8 cellular contexts compared by ENCODE assay signal in the genomic region with DNA sequence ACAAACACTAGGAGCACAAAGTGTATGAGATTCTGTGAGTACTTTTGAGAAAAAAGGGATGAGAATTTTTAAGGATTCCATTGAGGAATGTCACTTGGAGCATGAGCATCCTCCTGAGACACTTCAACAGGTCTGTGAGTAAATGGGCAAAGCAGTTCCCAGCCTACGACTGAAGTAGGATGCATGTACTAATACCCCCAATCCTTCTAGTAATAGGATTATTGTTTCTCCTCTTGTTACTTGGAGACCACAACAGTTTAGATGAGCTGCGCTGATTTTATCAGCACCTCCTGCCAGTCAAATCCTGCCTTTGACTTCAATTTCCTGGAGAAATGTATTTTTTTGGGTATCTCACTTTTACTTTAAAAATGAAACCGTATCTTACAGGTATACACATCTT. TPM values are rescaled to one million over a fixed set of nuclear protein-coding genes. Genes with fewer than 3 reads are reported as not detected.
A peak's percentile ranks its signal among the peaks of the same experiment; 100 is the strongest.
DNase-seq lines count a peak whose midpoint lies in the region; ATAC-seq, FAIRE-seq and TF ChIP-seq lines count a peak whose summit lies in the region.

No MANE protein-coding gene starts in this region.

- DNase-seq in activated CD8-positive, alpha-beta memory T cell treated with anti-CD3 and anti-CD28 coated beads, Interleukin-2, amount 10 ng/mL, durations not matched to agents 7 days and 5 days = peak; percentile 45
- DNase-seq in activated CD8-positive, alpha-beta memory T cell treated with anti-CD3 and anti-CD28 coated beads, Interleukin-2, amount 50 U/mL, for 4 hours = no peak
- peak; percentile 31 for DNase-seq in activated CD8-positive, alpha-beta T cell treated with anti-CD3 and anti-CD28 coated beads for 36 hours
- DNase-seq in keratinocyte (ENCODE audit: low read depth, low spot score) (no peak), tibial artery (no peak), midbrain (lab: John Stamatoyannopoulos, UW) (no peak)

- ATAC-seq in activated CD8-positive, alpha-beta memory T cell treated with anti-CD3 and anti-CD28 coated beads, Interleukin-2, amount 10 ng/mL, durations not matched to agents 7 days and 5 days = no peak
- no peak for ATAC-seq in activated CD8-positive, alpha-beta T cell treated with anti-CD3 and anti-CD28 coated beads for 36 hours
- ATAC-seq in GM21360 (IDR thresholded peaks at IDR 0.05; ENCODE audit: unreplicated experiment) = no peak
- ATAC-seq in GM18909 (IDR thresholded peaks at IDR 0.05; ENCODE audit: poor library complexity, unreplicated experiment) = no peak

- no peak for FAIRE-seq in keratinocyte (lab: Jason Lieb, UNC)

- H3K4me3 ChIP-seq in keratinocyte (ENCODE audit: control insufficient read depth in 2 of 3, extremely low read depth in 1 of 3, insufficient read depth in 2 of 3, low read depth in 1 of 3, low read length in 3 of 3) = peak overlapping the region; percentile 83 to 89 (median 85)
- peak overlapping the region; percentile 64 to 92 for H3K4me3 ChIP-seq in tibial artery

- H3K4me1 ChIP-seq in keratinocyte (ENCODE audit: control insufficient read depth, extremely low read depth, insufficient read depth, low read length) (peaks cover 3% of the 10 kb centered on the region), tibial artery (peaks cover 0 to 17% (median 9%) of the 10 kb centered on the region in 4 donors)

- no peaks in the 10 kb centered on the region for H4K20me1 ChIP-seq in keratinocyte (ENCODE audit: control insufficient read depth, extremely low read depth, insufficient read depth, low read length)

- H3K27me3 Mint-ChIP-seq in activated CD8-positive, alpha-beta memory T cell treated with anti-CD3 and anti-CD28 coated beads, Interleukin-2, amount 10 ng/mL, durations not matched to agents 7 days and 5 days = no peaks in the 10 kb centered on the region
- H3K27me3 Mint-ChIP-seq in activated CD8-positive, alpha-beta T cell treated with anti-CD3 and anti-CD28 coated beads for 36 hours = no peaks in the 10 kb centered on the region

- no peaks in the 10 kb centered on the region for H3K79me2 ChIP-seq in keratinocyte (ENCODE audit: control insufficient read depth, insufficient read depth, low read length)

- dilution Hi-C loops in keratinocyte (cut with MboI; ENCODE audit: extremely low pct_ligation_motif_present, low sequenced_read_pairs) = no loop called here

- peak overlapping the region; percentile 10 for H2AFZ ChIP-seq in keratinocyte (ENCODE audit: control insufficient read depth, low read length)

- H3K36me3 ChIP-seq in keratinocyte (ENCODE audit: control insufficient read depth in 2 of 2, extremely low read depth in 1 of 2, insufficient read depth in 2 of 2, low read length in 2 of 2) (no peaks in the 10 kb centered on the region), tibial artery (no peaks in the 10 kb centered on the region)

- TF ChIP-seq CTCF in activated CD8-positive, alpha-beta T cell treated with anti-CD3 and anti-CD28 coated beads for 36 hours (IDR thresholded peaks at IDR 0.05) = no peak
- no peak for TF ChIP-seq CTCF in keratinocyte (optimal IDR thresholded peaks at IDR 0.05 in 1 of 3, IDR thresholded peaks at IDR 0.05 in 1 of 3, conservative IDR thresholded peaks at IDR 0.05 in 1 of 3; ENCODE audit: extremely low read depth in 1 of 3, insufficient read depth in 2 of 3, low read length in 3 of 3)
- no peak for TF ChIP-seq CTCF in tibial artery (IDR thresholded peaks at IDR 0.05)

- H3K27ac Mint-ChIP-seq in activated CD8-positive, alpha-beta memory T cell treated with anti-CD3 and anti-CD28 coated beads, Interleukin-2, amount 10 ng/mL, durations not matched to agents 7 days and 5 days = peak overlapping the region; percentile 83
- peak overlapping the region; percentile 84 for H3K27ac Mint-ChIP-seq in activated CD8-positive, alpha-beta T cell treated with anti-CD3 and anti-CD28 coated beads for 36 hours

- peaks cover 3% of the 10 kb centered on the region for H3K36me3 Mint-ChIP-seq in activated CD8-positive, alpha-beta memory T cell treated with anti-CD3 and anti-CD28 coated beads, Interleukin-2, amount 10 ng/mL, durations not matched to agents 7 days and 5 days
- no peaks in the 10 kb centered on the region for H3K36me3 Mint-ChIP-seq in activated CD8-positive, alpha-beta T cell treated with anti-CD3 and anti-CD28 coated beads for 36 hours (ENCODE audit: low read depth)

- no peaks in the 10 kb centered on the region for H3K9me3 Mint-ChIP-seq in activated CD8-positive, alpha-beta memory T cell treated with anti-CD3 and anti-CD28 coated beads, Interleukin-2, amount 10 ng/mL, durations not matched to agents 7 days and 5 days (ENCODE audit: low read depth)
- H3K9me3 Mint-ChIP-seq in activated CD8-positive, alpha-beta T cell treated with anti-CD3 and anti-CD28 coated beads for 36 hours = no peaks in the 10 kb centered on the region

- no peaks in the 10 kb centered on the region for H3K27me3 ChIP-seq in keratinocyte (ENCODE audit: control insufficient read depth, extremely low read depth, insufficient read depth, low read length)
- no peaks in the 10 kb centered on the region for H3K27me3 ChIP-seq in tibial artery

- peak overlapping the region; percentile 84 for H3K4me2 ChIP-seq in keratinocyte (ENCODE audit: control insufficient read depth, extremely low read depth, insufficient read depth, low read depth, low read length)

- peak overlapping the region; percentile 96 for H3K4me3 Mint-ChIP-seq in activated CD8-positive, alpha-beta memory T cell treated with anti-CD3 and anti-CD28 coated beads, Interleukin-2, amount 10 ng/mL, durations not matched to agents 7 days and 5 days
- H3K4me3 Mint-ChIP-seq in activated CD8-positive, alpha-beta T cell treated with anti-CD3 and anti-CD28 coated beads for 36 hours = peak overlapping the region; percentile 96

- POLR2A ChIA-PET in activated CD8-positive, alpha-beta T cell treated with anti-CD3 and anti-CD28 coated beads for 36 hours (lab: Charles Lee) = no interaction called here

- intact Hi-C loops in activated CD8-positive, alpha-beta T cell treated with anti-CD3 and anti-CD28 coated beads for 36 hours (cut with micrococcal nuclease) = no loop called here
- intact Hi-C loops in tibial artery (cut with DNase I; ENCODE audit: low total_unique reads) = no loop called here

- peaks cover 18% of the 10 kb centered on the region for H3K4me1 Mint-ChIP-seq in activated CD8-positive, alpha-beta memory T cell treated with anti-CD3 and anti-CD28 coated beads, Interleukin-2, amount 10 ng/mL, durations not matched to agents 7 days and 5 days
- peaks cover 19% of the 10 kb centered on the region for H3K4me1 Mint-ChIP-seq in activated CD8-positive, alpha-beta T cell treated with anti-CD3 and anti-CD28 coated beads for 36 hours (ENCODE audit: low read depth)

- H3K9ac ChIP-seq in keratinocyte (ENCODE audit: control insufficient read depth, extremely low read depth, insufficient read depth, low read length) = peak overlapping the region; percentile 66

- no peak overlapping the region for H3K27ac ChIP-seq in keratinocyte (ENCODE audit: control insufficient read depth, insufficient read depth, low read length)
- peak overlapping the region in 1 of 2 donors; percentile 79 for H3K27ac ChIP-seq in tibial artery

- H3K9me1 ChIP-seq in keratinocyte (ENCODE audit: control insufficient read depth, extremely low read depth, insufficient read depth, low read length) = no peaks in the 10 kb centered on the region

- H3K9me3 ChIP-seq in keratinocyte (ENCODE audit: control insufficient read depth, low read depth, low read length) = no peaks in the 10 kb centered on the region
- no peaks in the 10 kb centered on the region for H3K9me3 ChIP-seq in tibial artery

- CTCF ChIA-PET in activated CD8-positive, alpha-beta memory T cell treated with anti-CD3 and anti-CD28 coated beads, Interleukin-2, amount 10 ng/mL, durations not matched to agents 7 days and 5 days (lab: Charles Lee) = interaction anchor here (2.3 to 3.2 kb wide), 2 partner anchors 21 to 284 kb away, joined by 6 to 25 read pairs; partner anchors contain the start of gene RP9
- CTCF ChIA-PET in activated CD8-positive, alpha-beta T cell treated with anti-CD3 and anti-CD28 coated beads for 36 hours (lab: Charles Lee) = interaction anchor here (12.6 kb wide), 1 partner anchor 20 kb away, joined by 75 read pairs; the partner anchor contains the start of gene RP9

RNA-seq across cellular contexts. Expression of gene BBS9, which starts 0.8 kb away (rescaled TPM):
- 10 to 100 TPM in 1 of 2 experiments, 1 to 10 TPM in 1; 9.8 to 10.2 TPM for total RNA-seq in activated CD8-positive, alpha-beta memory T cell treated with anti-CD3 and anti-CD28 coated beads, Interleukin-2, amount 10 ng/mL, durations not matched to agents 7 days and 5 days
- total RNA-seq in activated CD8-positive, alpha-beta T cell treated with anti-CD3 and anti-CD28 coated beads for 36 hours = 1 to 10 TPM; 6.0 to 7.7 TPM
- 6.9 to 7.9 TPM (median 7.6 TPM) in 3 replicates for polyA plus RNA-seq in keratinocyte
- 6.0 TPM for polyA plus RNA-seq in keratinocyte (2011; ENCODE audit: low read depth)
- polyA plus RNA-seq in keratinocyte (2011; cell fraction: cytosol; rRNA removed) = 5.5 and 8.8 TPM in 2 replicates
- 7.6 and 8.8 TPM in 2 replicates for polyA plus RNA-seq in keratinocyte (2011; cell fraction: nucleus; rRNA removed)
- 2.9 and 5.4 TPM in 2 replicates for polyA plus RNA-seq in keratinocyte (2012; ENCODE audit: low replicate concordance)
- polyA minus RNA-seq in keratinocyte = 10.1 to 16.3 TPM (median 12.8 TPM) in 3 replicates
- 7.3 TPM for polyA minus RNA-seq in keratinocyte (2011; cell fraction: cytosol; rRNA and poly(A)+ RNA removed)
- polyA minus RNA-seq in keratinocyte (2011; cell fraction: nucleus; rRNA and poly(A)+ RNA removed) = 17.4 and 29.4 TPM in 2 replicates

RNA-seq across cellular contexts. Expression of gene RP9, which starts 21.0 kb away (rescaled TPM):
- total RNA-seq in activated CD8-positive, alpha-beta memory T cell treated with anti-CD3 and anti-CD28 coated beads, Interleukin-2, amount 10 ng/mL, durations not matched to agents 7 days and 5 days = 10 to 100 TPM; 11.3 to 11.5 TPM
- total RNA-seq in activated CD8-positive, alpha-beta T cell treated with anti-CD3 and anti-CD28 coated beads for 36 hours = 10 to 100 TPM; 14.2 to 15.4 TPM
- 11.1 to 20.6 TPM (median 17.4 TPM) in 3 replicates for polyA plus RNA-seq in keratinocyte
- polyA plus RNA-seq in keratinocyte (2011; ENCODE audit: low read depth) = 18.6 TPM
- 10.6 and 14.8 TPM in 2 replicates for polyA plus RNA-seq in keratinocyte (2011; cell fraction: cytosol; rRNA removed)
- polyA plus RNA-seq in keratinocyte (2011; cell fraction: nucleus; rRNA removed) = 8.6 and 13.1 TPM in 2 replicates
- 9.9 and 20.8 TPM in 2 replicates for polyA plus RNA-seq in keratinocyte (2012; ENCODE audit: low replicate concordance)
- 2.9 to 4.6 TPM (median 4.3 TPM) in 3 replicates for polyA minus RNA-seq in keratinocyte
- polyA minus RNA-seq in keratinocyte (2011; cell fraction: cytosol; rRNA and poly(A)+ RNA removed) = 10.2 TPM
- 2.4 and 2.9 TPM in 2 replicates for polyA minus RNA-seq in keratinocyte (2011; cell fraction: nucleus; rRNA and poly(A)+ RNA removed)

Comparison
In these comparisons a context has a peak if more than half of its experiments do, and no peak if none do; other contexts are left out.
1. DNase-seq: peak in activated CD8-positive, alpha-beta memory T cell treated with anti-CD3 and anti-CD28 coated beads, Interleukin-2, amount 10 ng/mL, durations not matched to agents 7 days and 5 days (single experiment) and activated CD8-positive, alpha-beta T cell treated with anti-CD3 and anti-CD28 coated beads for 36 hours (single experiment); none in activated CD8-positive, alpha-beta memory T cell treated with anti-CD3 and anti-CD28 coated beads, Interleukin-2, amount 50 U/mL, for 4 hours (single experiment), keratinocyte (single experiment), tibial artery (0 of 2) and midbrain (single experiment).